In genomic region chr13:39603424-39603947, GRCh38 we compare ENCODE assay signal across 1 cellular context.
TF ChIP-seq lines count a peak whose summit lies in the region.

No MANE protein-coding gene starts in this region.

TF ChIP-seq in H1, 55 proteins besides CTCF, POLR2A, EP300 and RAD21 (continued from another document):
- TF ChIP-seq E2F6 (IDR thresholded peaks at IDR 0.05) (no peak), SP4 (IDR thresholded peaks at IDR 0.05; ENCODE audit: low read length) (no peak), EGR1 (IDR thresholded peaks at IDR 0.05; ENCODE audit: borderline replicate concordance, low read depth, low read length) (0 out of 2 replicates have a peak, but pooled peaks have one; percentile 35), RFX5 (IDR thresholded peaks at IDR 0.05; ENCODE audit: borderline replicate concordance, low read depth, low read length) (no peak)
TF ChIP-seq in H1: peak in this region for 3.
